Comparison of ENCODE assay signal across 30 cellular contexts in genomic region chr2:44935854-44936185, GRCh38. TPM values are rescaled to one million over a fixed set of nuclear protein-coding genes. Genes with fewer than 3 reads are reported as not detected.
DNase-seq lines count a peak whose midpoint lies in the region; ATAC-seq and TF ChIP-seq lines count a peak whose summit lies in the region.
"Had no signal": no experiment of that assay in that cellular context is flagged by ENCODE, and none has a peak within 500 bp of the region (broad histone marks: within the 10 kb centered on the region; RNA-seq: fewer than 3 reads in every experiment).

No MANE protein-coding gene starts in this region.

- TF ChIP-seq CTCF in GM23338 (conservative IDR thresholded peaks at IDR 0.05; ENCODE audit: low read depth in 2 of 2), result no peak
- no peak for TF ChIP-seq CTCF in nephron (IDR thresholded peaks at IDR 0.05; ENCODE audit: unreplicated experiment in 3 of 3)
- TF ChIP-seq CTCF in MM.1S (IDR thresholded peaks at IDR 0.05; ENCODE audit: low read length), result no peak

- peaks cover 30% of the 10 kb centered on the region for H3F3A ChIP-seq in GM23338 (replicated peaks; ENCODE audit: low read depth)
- no peaks in the 10 kb centered on the region for H3F3A ChIP-seq in MM.1S (ENCODE audit: insufficient read depth, low read length)

- H3K4me2 ChIP-seq in GM23338 (peak overlapping the region; percentile 94), MM.1S (ENCODE audit: low read depth, low read length) (no peak overlapping the region)

- no peak overlapping the region for H3K9ac ChIP-seq in MM.1S (ENCODE audit: low read length)

- H4K20me1 ChIP-seq in GM23338 (replicated peaks; ENCODE audit: insufficient read depth) (no peaks in the 10 kb centered on the region), MM.1S (ENCODE audit: insufficient read depth, low read length) (no peaks in the 10 kb centered on the region)

- no peaks in the 10 kb centered on the region for H3K9me3 ChIP-seq in MM.1S (replicated peaks; ENCODE audit: insufficient read depth, low read length)
- H3K9me3 ChIP-seq: Peyer's patch had no signal

- H3K79me2 ChIP-seq in ACC112 (ENCODE audit: control insufficient read depth, insufficient read depth, low read length, unreplicated experiment) (no peaks in the 10 kb centered on the region), GM23338 (replicated peaks; ENCODE audit: insufficient read depth) (no peaks in the 10 kb centered on the region), MM.1S (ENCODE audit: low read length) (no peaks in the 10 kb centered on the region)

- H3K4me1 Mint-ChIP-seq in GM23338, result peaks cover 56% of the 10 kb centered on the region
- peaks cover 7% of the 10 kb centered on the region for H3K4me1 Mint-ChIP-seq in activated T-helper 2 cell treated with anti-CD3 and anti-CD28 coated beads, Interferon-gamma antibody, Interleukin-2, Interleukin-4, amounts not matched to agents 10 μg/mL and 5 μg/mL and 100 μg/mL, durations not matched to agents 14 hours and 24 hours and 36 hours (ENCODE audit: low read depth)
- peaks cover 14% of the 10 kb centered on the region for H3K4me1 Mint-ChIP-seq in nephron

- no peak overlapping the region for H2AFZ ChIP-seq in ACC112 (ENCODE audit: low read length, unreplicated experiment)
- no peak overlapping the region for H2AFZ ChIP-seq in GM23338
- H2AFZ ChIP-seq in MM.1S (ENCODE audit: low read length), result no peak overlapping the region

- H3K27me3 Mint-ChIP-seq in GM23338 (ENCODE audit: insufficient read depth, low read depth, poor library complexity), result peaks cover 95% of the 10 kb centered on the region
- peaks cover 80% of the 10 kb centered on the region for H3K27me3 Mint-ChIP-seq in activated T-helper 2 cell treated with anti-CD3 and anti-CD28 coated beads, Interferon-gamma antibody, Interleukin-2, Interleukin-4, amounts not matched to agents 10 μg/mL and 5 μg/mL and 100 μg/mL, durations not matched to agents 14 hours and 24 hours and 36 hours (ENCODE audit: low read depth)
- peaks cover 96% of the 10 kb centered on the region for H3K27me3 Mint-ChIP-seq in nephron (ENCODE audit: low read depth)

- H3K9me3 Mint-ChIP-seq in GM23338 (no peaks in the 10 kb centered on the region), nephron (peaks cover 3% of the 10 kb centered on the region)
- no peaks in the 10 kb centered on the region for H3K9me3 Mint-ChIP-seq in activated T-helper 2 cell treated with anti-CD3 and anti-CD28 coated beads, Interferon-gamma antibody, Interleukin-2, Interleukin-4, amounts not matched to agents 10 μg/mL and 5 μg/mL and 100 μg/mL, durations not matched to agents 14 hours and 24 hours and 36 hours
- H3K9me3 Mint-ChIP-seq: activated naive CD8-positive, alpha-beta T cell treated with anti-CD3 and anti-CD28 coated beads, Interleukin-2, amount 10 ng/mL, durations not matched to agents 7 days and 5 days; activated T-helper 17 cell treated with anti-CD3 and anti-CD28 coated beads, Interleukin-2, amount 50 U/mL, for 72 hours; T-helper 2 cell treated with Interferon-gamma antibody and Interleukin-4, amounts not matched to agents 5 μg/mL and 100 μg/mL, for 36 hours had no signal

- no peaks in the 10 kb centered on the region for H3K4me1 ChIP-seq in ACC112 (ENCODE audit: control insufficient read depth, insufficient read depth, low read length, unreplicated experiment)
- H3K4me1 ChIP-seq in GM23338 (ENCODE audit: insufficient read depth), result peaks cover 78% of the 10 kb centered on the region
- no peaks in the 10 kb centered on the region for H3K4me1 ChIP-seq in MM.1S (ENCODE audit: low read length)

- H3K36me3 Mint-ChIP-seq in GM23338 (ENCODE audit: low read depth) (no peaks in the 10 kb centered on the region; the same call in 2 of the 3 replicates), nephron (ENCODE audit: low read depth) (no peaks in the 10 kb centered on the region)
- peaks cover 8% of the 10 kb centered on the region for H3K36me3 Mint-ChIP-seq in activated T-helper 2 cell treated with anti-CD3 and anti-CD28 coated beads, Interferon-gamma antibody, Interleukin-2, Interleukin-4, amounts not matched to agents 10 μg/mL and 5 μg/mL and 100 μg/mL, durations not matched to agents 14 hours and 24 hours and 36 hours (ENCODE audit: low read depth)
- H3K36me3 Mint-ChIP-seq: activated naive CD8-positive, alpha-beta T cell treated with anti-CD3 and anti-CD28 coated beads, Interleukin-2, amount 10 ng/mL, durations not matched to agents 7 days and 5 days; CD4-positive, CD25-positive, alpha-beta regulatory T cell had no signal

- ATAC-seq in GM23338, result peak; percentile 0
- ATAC-seq: activated T-helper 17 cell treated with anti-CD3 and anti-CD28 coated beads, Interleukin-2, amount 50 U/mL, for 72 hours; K562; sciatic nerve had no signal

- H3K4me3 Mint-ChIP-seq in GM23338 (peak overlapping the region; percentile 67), nephron (peak overlapping the region in 2 of 3 experiments; percentile 5 to 15)
- peak overlapping the region; percentile 30 for H3K4me3 Mint-ChIP-seq in activated T-helper 2 cell treated with anti-CD3 and anti-CD28 coated beads, Interferon-gamma antibody, Interleukin-2, Interleukin-4, amounts not matched to agents 10 μg/mL and 5 μg/mL and 100 μg/mL, durations not matched to agents 14 hours and 24 hours and 36 hours (ENCODE audit: low read depth)
- H3K4me3 Mint-ChIP-seq: CD4-positive, CD25-positive, alpha-beta regulatory T cell had no signal

- DNase-seq in GM23338 (ENCODE audit: low spot score) (no peak), NCI-H128 (lab: John Stamatoyannopoulos, UW; ENCODE audit: unreplicated experiment) (no peak), MM.1S (no peak), NCI-H446 (lab: John Stamatoyannopoulos, UW) (no peak)
- no peak for DNase-seq in activated T-helper 2 cell treated with anti-CD3 and anti-CD28 coated beads, Interferon-gamma antibody, Interleukin-2, Interleukin-4, amounts not matched to agents 10 μg/mL and 5 μg/mL and 100 μg/mL, durations not matched to agents 14 hours and 24 hours and 36 hours (ENCODE audit: low spot score)
- DNase-seq: activated CD4-positive, alpha-beta T cell treated with anti-CD3 and anti-CD28 coated beads, Interleukin-2, amount 50 U/mL, for 4 hours; activated CD8-positive, alpha-beta memory T cell treated with anti-CD3 and anti-CD28 coated beads, Interleukin-2, amount 50 U/mL, for 4 hours; CD4-positive, CD25-positive, alpha-beta regulatory T cell; cerebellar nuclear complex; DMS153; foreskin fibroblast; hippocampal formation; NCI-H2029 treated with DMSO at 0.1 percent for 48 hours; NK-92 treated with Interleukin-12 subunit alpha and Interleukin-12 subunit beta, amount 100 ng/mL, for 24 hours; stimulated activated CD4-positive, alpha-beta T cell treated with anti-CD3 and anti-CD28 coated beads, Interleukin-15, amount 100 ng/mL, for 24 hours; stimulated activated CD8-positive, alpha-beta memory T cell treated with anti-CD3 and anti-CD28 coated beads, Interleukin-4, amount 100 ng/mL, for 48 hours had no signal

- H3K9me2 ChIP-seq in GM23338 (ENCODE audit: insufficient read depth), result no peaks in the 10 kb centered on the region
- no peaks in the 10 kb centered on the region for H3K9me2 ChIP-seq in MM.1S (replicated peaks; ENCODE audit: insufficient read depth, low read length)

- H3K27ac ChIP-seq in ACC112 (ENCODE audit: low read depth, low read length), result no peak overlapping the region
- no peak overlapping the region for H3K27ac ChIP-seq in GM23338 (ENCODE audit: low read depth)
- no peak overlapping the region for H3K27ac ChIP-seq in MM.1S (ENCODE audit: low read length)
- H3K27ac ChIP-seq: Peyer's patch had no signal

- H3K4me3 ChIP-seq in ACC112 (ENCODE audit: low read depth, low read length), result 0 out of 2 replicates have a peak overlapping the region, but pooled peaks have one; percentile 66
- peak overlapping the region; percentile 66 for H3K4me3 ChIP-seq in GM23338
- H3K4me3 ChIP-seq in MM.1S (ENCODE audit: low read length), result no peak overlapping the region
- H3K4me3 ChIP-seq: K562, lung, Peyer's patch had no signal

- H3K27me3 ChIP-seq in ACC112 (ENCODE audit: insufficient read depth, low read length) (peaks cover 100% of the 10 kb centered on the region), GM23338 (ENCODE audit: insufficient read depth) (peaks cover 100% of the 10 kb centered on the region), MM.1S (replicated peaks; ENCODE audit: insufficient read depth, low read length) (peaks cover 97% of the 10 kb centered on the region)

- no peaks in the 10 kb centered on the region for H3K36me3 ChIP-seq in ACC112 (ENCODE audit: insufficient read depth, low read length)
- H3K36me3 ChIP-seq in GM23338 (ENCODE audit: insufficient read depth), result no peaks in the 10 kb centered on the region
- H3K36me3 ChIP-seq in MM.1S (replicated peaks; ENCODE audit: insufficient read depth, low read length), result no peaks in the 10 kb centered on the region
- H3K36me3 ChIP-seq: Peyer's patch had no signal

- H3K27ac Mint-ChIP-seq in GM23338 (no peak overlapping the region), nephron (no peak overlapping the region)
- H3K27ac Mint-ChIP-seq in activated T-helper 2 cell treated with anti-CD3 and anti-CD28 coated beads, Interferon-gamma antibody, Interleukin-2, Interleukin-4, amounts not matched to agents 10 μg/mL and 5 μg/mL and 100 μg/mL, durations not matched to agents 14 hours and 24 hours and 36 hours, result no peak overlapping the region
- H3K27ac Mint-ChIP-seq: activated naive CD8-positive, alpha-beta T cell treated with anti-CD3 and anti-CD28 coated beads, Interleukin-2, amount 10 ng/mL, durations not matched to agents 7 days and 5 days; activated T-helper 17 cell treated with anti-CD3 and anti-CD28 coated beads, Interleukin-2, amount 50 U/mL, for 72 hours; CD4-positive, CD25-positive, alpha-beta regulatory T cell; T-helper 2 cell treated with Interferon-gamma antibody and Interleukin-4, amounts not matched to agents 5 μg/mL and 100 μg/mL, for 36 hours had no signal

- intact Hi-C loops in activated T-helper 2 cell treated with anti-CD3 and anti-CD28 coated beads, Interferon-gamma antibody, Interleukin-2, Interleukin-4, amounts not matched to agents 10 μg/mL and 5 μg/mL and 100 μg/mL, durations not matched to agents 14 hours and 24 hours and 36 hours (cut with micrococcal nuclease), result no loop called here

TF ChIP-seq in GM23338, 12 proteins besides CTCF, POLR2A, EP300 and RAD21 (continues in another document):
- TF ChIP-seq EZH2phosphoT487 (IDR thresholded peaks at IDR 0.05; ENCODE audit: unreplicated experiment), result no peak

RNA-seq across cellular contexts. Expression of gene SIX3, which starts 5.7 kb away (rescaled TPM):
- total RNA-seq in GM23338 (2014; rRNA removed; shearing (Covaris generic)), result 0.28 TPM in 1 of 2 replicates, not detected in the other
- polyA plus RNA-seq in GM23338 (2016; fragmentation: Nextera tagmentation; extraction: Ambion mirVana), result 0.21 and 0.37 TPM in 2 replicates
- 0.25 and 0.34 TPM in 2 replicates for total RNA-seq in activated T-helper 2 cell treated with anti-CD3 and anti-CD28 coated beads, Interferon-gamma antibody, Interleukin-2, Interleukin-4, amounts not matched to agents 10 μg/mL and 5 μg/mL and 100 μg/mL, durations not matched to agents 14 hours and 24 hours and 36 hours
- total RNA-seq: activated naive CD8-positive, alpha-beta T cell treated with anti-CD3 and anti-CD28 coated beads, Interleukin-2, amount 10 ng/mL, durations not matched to agents 7 days and 5 days; activated T-helper 17 cell treated with anti-CD3 and anti-CD28 coated beads, Interleukin-2, amount 50 U/mL, for 72 hours; CD4-positive, CD25-positive, alpha-beta regulatory T cell; epithelial cell of proximal tubule; K562; kidney epithelial cell; osteoblast; Peyer's patch; sciatic nerve; subcutaneous adipose tissue; urinary bladder had no signal
- polyA plus RNA-seq: CD4-positive, CD25-positive, alpha-beta regulatory T cell; K562; urinary bladder had no signal

Comparison
In these comparisons a context has a peak if more than half of its experiments do, and no peak if none do; other contexts are left out.
1. H3K4me3 Mint-ChIP-seq: peak in every context shown above with its lines; median percentile 67 in GM23338; 30 in activated T-helper 2 cell treated with anti-CD3 and anti-CD28 coated beads, Interferon-gamma antibody, Interleukin-2, Interleukin-4, amounts not matched to agents 10 μg/mL and 5 μg/mL and 100 μg/mL, durations not matched to agents 14 hours and 24 hours and 36 hours; 10 in nephron.